ENCODE assay signal across 17 cellular contexts in the genomic region with DNA sequence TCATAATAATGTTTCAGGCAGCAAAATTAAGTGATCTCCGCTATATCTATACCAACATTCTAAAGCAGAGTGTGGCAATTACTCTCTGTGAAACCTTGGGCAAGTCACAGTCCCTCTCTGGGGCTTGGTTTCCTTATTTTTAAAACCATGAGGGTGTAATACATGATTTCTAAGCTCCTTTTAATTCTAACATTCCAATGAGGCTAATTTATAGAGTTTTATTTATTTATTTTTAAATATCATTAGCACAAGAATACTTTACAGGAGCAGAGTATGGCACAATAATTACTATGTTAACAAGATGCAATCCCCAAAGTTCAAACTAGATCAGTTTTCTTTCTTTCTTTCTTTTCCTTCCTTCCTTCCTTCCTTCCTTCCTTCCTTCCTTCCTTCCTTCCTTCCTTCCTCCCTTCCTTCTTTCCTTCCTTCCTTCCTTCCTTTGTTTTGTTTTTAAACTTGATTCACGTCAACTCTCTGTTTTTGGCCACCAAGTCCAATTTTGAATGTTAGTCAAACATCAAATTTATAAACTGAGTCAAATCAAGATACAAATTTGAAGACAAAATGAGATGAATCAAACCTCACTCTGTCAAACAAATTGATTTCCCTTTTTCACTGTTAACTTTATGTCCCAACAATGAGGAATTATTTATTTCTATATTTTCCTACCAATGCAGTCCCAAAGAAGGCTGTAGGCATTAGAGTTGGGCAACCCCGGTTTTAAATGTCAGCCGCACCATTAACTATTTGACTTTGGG. TPM values are rescaled to one million over a fixed set of nuclear protein-coding genes. Genes with fewer than 3 reads are reported as not detected.
"Had no signal": no experiment of that assay in that cellular context is flagged by ENCODE, and none has a peak within 500 bp of the region (broad histone marks: within the 10 kb centered on the region; RNA-seq: fewer than 3 reads in every experiment).

No MANE protein-coding gene starts in this region.

- H3K27me3 ChIP-seq: right lobe of liver, SJCRH30, thyroid gland had no signal

- H3K9me3 ChIP-seq: right lobe of liver, SJCRH30, thyroid gland had no signal

- H3K4me1 ChIP-seq: right lobe of liver, SJCRH30, thyroid gland had no signal

- H3K9me3 Mint-ChIP-seq: activated CD4-positive, alpha-beta memory T cell treated with anti-CD3 and anti-CD28 coated beads for 36 hours; dendritic cell treated with granulocyte-macrophage colony-stimulating factor and Interleukin-4, amounts not matched to agents 40 ng/mL and 50 ng/mL, for 4 days had no signal

- H3K27me3 Mint-ChIP-seq: activated CD4-positive, alpha-beta memory T cell treated with anti-CD3 and anti-CD28 coated beads for 36 hours; dendritic cell treated with granulocyte-macrophage colony-stimulating factor and Interleukin-4, amounts not matched to agents 40 ng/mL and 50 ng/mL, for 4 days had no signal

- H3K4me3 Mint-ChIP-seq: activated CD4-positive, alpha-beta memory T cell treated with anti-CD3 and anti-CD28 coated beads for 36 hours; dendritic cell treated with granulocyte-macrophage colony-stimulating factor and Interleukin-4, amounts not matched to agents 40 ng/mL and 50 ng/mL, for 4 days; nephron had no signal

- ATAC-seq: activated T-cell treated with anti-CD3 and anti-CD28 coated beads, Interleukin-2, amount 50 U/mL, for 72 hours; right lobe of liver had no signal

- H3K36me3 Mint-ChIP-seq: activated CD4-positive, alpha-beta memory T cell treated with anti-CD3 and anti-CD28 coated beads for 36 hours had no signal

- H3K4me3 ChIP-seq: right lobe of liver, SJCRH30, thyroid gland had no signal

- DNase-seq: activated CD4-positive, alpha-beta memory T cell treated with anti-CD3 and anti-CD28 coated beads for 36 hours; activated gamma-delta T cell; activated T-cell treated with anti-CD3 and anti-CD28 coated beads, Interleukin-2, amount 50 U/mL, for 72 hours; effector memory CD4-positive, alpha-beta T cell; foreskin fibroblast; mesenchymal stem cell; right lobe of liver; SJCRH30; small intestine; stimulated activated CD4-positive, alpha-beta T cell treated with anti-CD3 and anti-CD28 coated beads, Interleukin-15, amount 100 ng/mL, for 24 hours; stimulated activated CD4-positive, alpha-beta T cell treated with anti-CD3 and anti-CD28 coated beads, Interleukin-2, amount 100 ng/mL, for 48 hours; thyroid gland had no signal

- H3K27ac Mint-ChIP-seq: dendritic cell treated with granulocyte-macrophage colony-stimulating factor and Interleukin-4, amounts not matched to agents 40 ng/mL and 50 ng/mL, for 4 days; nephron had no signal

- H3K36me3 ChIP-seq: right lobe of liver, SJCRH30, thyroid gland had no signal

- H3K4me1 Mint-ChIP-seq: nephron had no signal

RNA-seq across cellular contexts. Expression of gene GPR174, which starts 50.2 kb away (rescaled TPM):
- total RNA-seq: bronchial epithelial cell, chondrocyte, glomerular endothelial cell had no signal
